ENCODE assay signal across 16 cellular contexts in the genomic region with DNA sequence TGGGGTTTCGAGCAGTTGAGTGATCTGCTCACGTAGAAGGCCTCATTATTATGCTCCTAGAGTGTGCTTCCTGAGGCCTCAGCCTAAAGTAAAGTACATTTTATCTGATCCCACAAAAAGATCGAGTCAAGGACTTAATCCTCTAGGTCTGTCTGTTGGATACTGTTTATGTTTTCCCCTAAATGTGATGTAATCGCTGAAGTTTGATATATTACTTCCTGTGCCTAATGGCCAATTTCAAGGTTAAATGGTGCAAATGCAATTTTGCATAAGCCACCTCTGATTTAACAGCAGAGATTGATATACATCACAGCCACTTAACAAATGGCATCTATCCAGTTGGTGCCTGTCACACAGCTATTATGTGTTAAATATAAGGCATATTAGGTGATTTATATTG. TPM values are rescaled to one million over a fixed set of nuclear protein-coding genes. Genes with fewer than 3 reads are reported as not detected.
A peak's percentile ranks its signal among the peaks of the same experiment; 100 is the strongest.
DNase-seq lines count a peak whose midpoint lies in the region; ATAC-seq, FAIRE-seq and TF ChIP-seq lines count a peak whose summit lies in the region.
"Had no signal": no experiment of that assay in that cellular context is flagged by ENCODE, and none has a peak within 500 bp of the region (broad histone marks: within the 10 kb centered on the region; RNA-seq: fewer than 3 reads in every experiment).

No MANE protein-coding gene starts in this region.

- H3K36me3 Mint-ChIP-seq in astrocyte (ENCODE audit: low read depth, unreplicated experiment): no peaks in the 10 kb centered on the region
- H3K36me3 Mint-ChIP-seq: CD4-positive, CD25-positive, alpha-beta regulatory T cell had no signal

- peak; percentile 87 for FAIRE-seq in astrocyte (lab: Jason Lieb, UNC)

- H3K36me3 ChIP-seq in A673 (ENCODE audit: insufficient read depth, low read length, poor library complexity, severe bottlenecking) (no peaks in the 10 kb centered on the region), HEK293 (ENCODE audit: control insufficient read depth in 2 of 2, insufficient read depth in 1 of 2, low read length in 2 of 2) (no peaks in the 10 kb centered on the region), astrocyte (ENCODE audit: insufficient read depth, low read length) (no peaks in the 10 kb centered on the region), left lung (no peaks in the 10 kb centered on the region)
- H3K36me3 ChIP-seq: HAP-1 had no signal

- no TSS peak for BruUV-seq in A673 (replicated peaks; lab: Mats Ljungman, UMichigan)

- no peak overlapping the region for H3K9ac ChIP-seq in astrocyte (ENCODE audit: low read length)

- H3K4me3 ChIP-seq in A673 (ENCODE audit: low read depth, low read length, poor library complexity, severe bottlenecking): no peak overlapping the region
- no peak overlapping the region for H3K4me3 ChIP-seq in HEK293 (ENCODE audit: low read depth, low read length)
- H3K4me3 ChIP-seq in astrocyte (ENCODE audit: insufficient read depth, low read depth, low read length): no peak overlapping the region
- H3K4me3 ChIP-seq in left lung: no peak overlapping the region
- H3K4me3 ChIP-seq: HAP-1 had no signal

- no peaks in the 10 kb centered on the region for H3K27me3 Mint-ChIP-seq in astrocyte (ENCODE audit: low read depth, unreplicated experiment)
- H3K27me3 Mint-ChIP-seq: CD4-positive, CD25-positive, alpha-beta regulatory T cell; T-helper 17 cell had no signal

- H3K27ac Mint-ChIP-seq in astrocyte (ENCODE audit: unreplicated experiment): no peak overlapping the region
- H3K27ac Mint-ChIP-seq: CD4-positive, CD25-positive, alpha-beta regulatory T cell; T-helper 17 cell had no signal

- H3K4me2 ChIP-seq in astrocyte (ENCODE audit: low read length): no peak overlapping the region

- ATAC-seq in GM19351 (IDR thresholded peaks at IDR 0.05; ENCODE audit: unreplicated experiment): no peak
- ATAC-seq in left lung: no peak
- ATAC-seq: T-helper 17 cell had no signal

- H4K20me1 ChIP-seq in astrocyte (ENCODE audit: insufficient read depth, low read length): no peaks in the 10 kb centered on the region

- no peaks in the 10 kb centered on the region for H3K9me3 ChIP-seq in A673 (ENCODE audit: low read depth, low read length, poor library complexity, severe bottlenecking)
- no peaks in the 10 kb centered on the region for H3K9me3 ChIP-seq in HEK293 (ENCODE audit: control insufficient read depth, insufficient read depth, low read depth, low read length)
- H3K9me3 ChIP-seq in astrocyte (ENCODE audit: insufficient read depth, low read depth, low read length): no peaks in the 10 kb centered on the region
- H3K9me3 ChIP-seq in left lung: no peaks in the 10 kb centered on the region
- H3K9me3 ChIP-seq: Caco-2, HAP-1 had no signal

- intact Hi-C loops in A673 (cut with micrococcal nuclease; ENCODE audit: unreplicated experiment): no loop called here
- intact Hi-C loops in left lung (cut with DNase I): no loop called here

- peaks cover 3% of the 10 kb centered on the region for H3K4me1 Mint-ChIP-seq in astrocyte (ENCODE audit: low read depth, unreplicated experiment)
- H3K4me1 Mint-ChIP-seq: CD4-positive, CD25-positive, alpha-beta regulatory T cell; T-helper 17 cell had no signal

- CTCF ChIA-PET in A673 (lab: Charles Lee) (no interaction called here), HEK293 (lab: Yijun Ruan, JAX) (no interaction called here)

- no peaks in the 10 kb centered on the region for H3K9me3 Mint-ChIP-seq in astrocyte (ENCODE audit: unreplicated experiment)

- TF ChIP-seq CTCF in A673 (conservative IDR thresholded peaks at IDR 0.05; ENCODE audit: low read depth, low read length) (no peak), HEK293 (tag by site-specific recombination; IDR thresholded peaks at IDR 0.05) (no peak), astrocyte (IDR thresholded peaks at IDR 0.05; ENCODE audit: insufficient read depth, low read depth, low read length) (no peak), left lung (IDR thresholded peaks at IDR 0.05) (no peak)

- H3K27me3 ChIP-seq in A673 (replicated peaks; ENCODE audit: insufficient read depth, low read depth, low read length, poor library complexity) (peaks cover 11% of the 10 kb centered on the region), astrocyte (ENCODE audit: insufficient read depth, low read length) (no peaks in the 10 kb centered on the region), left lung (peaks cover 0 to 14% of the 10 kb centered on the region in 2 donors)

- DNase-seq in A673 (ENCODE audit: low spot score): peak; percentile 15
- DNase-seq in NCI-H524 (lab: John Stamatoyannopoulos, UW): peak; percentile 46 to 75
- DNase-seq in astrocyte (ENCODE audit: low read depth): no peak
- no peak for DNase-seq in left lung
- DNase-seq in stimulated activated CD4-positive, alpha-beta T cell treated with anti-CD3 and anti-CD28 coated beads, Interleukin-4, amount 100 ng/mL, for 1 hour: no peak
- DNase-seq: Caco-2; CD4-positive, CD25-positive, alpha-beta regulatory T cell; DMS53; NCI-H1694; NCI-H510A; NK-92 treated with Interleukin-12 subunit alpha and Interleukin-12 subunit beta, amount 100 ng/mL, for 24 hours; T-helper 17 cell had no signal

- H3K27ac ChIP-seq in A673 (ENCODE audit: low read depth, low read length, poor library complexity, severe bottlenecking) (no peak overlapping the region), HEK293 (ENCODE audit: extremely low read depth, low read depth, low read length) (no peak overlapping the region), astrocyte (ENCODE audit: low read depth, low read length) (no peak overlapping the region), left lung (no peak overlapping the region)

- POLR2A ChIA-PET in A673 (lab: Charles Lee; ENCODE audit: low non-redundant PET): no interaction called here
- POLR2A ChIA-PET in HEK293 (lab: Yijun Ruan, JAX): no interaction called here

- no peaks in the 10 kb centered on the region for H3K4me1 ChIP-seq in A673 (ENCODE audit: insufficient read depth, low read length, poor library complexity, severe bottlenecking)
- no peaks in the 10 kb centered on the region for H3K4me1 ChIP-seq in HEK293 (ENCODE audit: control insufficient read depth, insufficient read depth, low read length)
- no peaks in the 10 kb centered on the region for H3K4me1 ChIP-seq in astrocyte (ENCODE audit: insufficient read depth, low read length)
- H3K4me1 ChIP-seq in left lung: no peaks in the 10 kb centered on the region
- H3K4me1 ChIP-seq: Caco-2, HAP-1 had no signal

- H2AFZ ChIP-seq in astrocyte (ENCODE audit: low read depth, low read length): no peak overlapping the region

- H3K4me3 Mint-ChIP-seq in astrocyte (ENCODE audit: unreplicated experiment): no peak overlapping the region
- H3K4me3 Mint-ChIP-seq: CD4-positive, CD25-positive, alpha-beta regulatory T cell; T-helper 17 cell had no signal

- H3K79me2 ChIP-seq in astrocyte (ENCODE audit: insufficient read depth, low read length): no peaks in the 10 kb centered on the region

TF ChIP-seq in HEK293, 187 proteins besides CTCF, POLR2A, EP300 and RAD21:
- TF ChIP-seq TRIM28 (IDR thresholded peaks at IDR 0.05; ENCODE audit: borderline replicate concordance, low read length) (peak; percentile 71; the same call in 1 of the 2 replicates), ZBTB7A (tag by site-specific recombination; IDR thresholded peaks at IDR 0.05; ENCODE audit: low read depth) (no peak), TCF7L2 (IDR thresholded peaks at IDR 0.05; ENCODE audit: borderline replicate concordance, low read depth, low read length) (peak; percentile 75; the same call in 1 of the 2 replicates)

RNA-seq across cellular contexts. Expression of gene SERTM2, which starts 19.4 kb away (rescaled TPM):
- total RNA-seq in A673 (2021) (not detected in 2 replicates), astrocyte (0.12 and 0.23 TPM in 2 replicates), left lung (under 1 TPM; 0.05 to 0.50 TPM)
- total RNA-seq: CD4-positive, CD25-positive, alpha-beta regulatory T cell; OCI-LY7; T-helper 17 cell had no signal

Comparison
In these comparisons a context has a peak if more than half of its experiments do, and no peak if none do; other contexts are left out.
1. DNase-seq: peak in A673 (single experiment) and NCI-H524 (2 of 2); none in astrocyte (single experiment), left lung (0 of 2) and stimulated activated CD4-positive, alpha-beta T cell treated with anti-CD3 and anti-CD28 coated beads, Interleukin-4, amount 100 ng/mL, for 1 hour (single experiment).